ENCODE assay signal across 12 cellular contexts in the genomic region with DNA sequence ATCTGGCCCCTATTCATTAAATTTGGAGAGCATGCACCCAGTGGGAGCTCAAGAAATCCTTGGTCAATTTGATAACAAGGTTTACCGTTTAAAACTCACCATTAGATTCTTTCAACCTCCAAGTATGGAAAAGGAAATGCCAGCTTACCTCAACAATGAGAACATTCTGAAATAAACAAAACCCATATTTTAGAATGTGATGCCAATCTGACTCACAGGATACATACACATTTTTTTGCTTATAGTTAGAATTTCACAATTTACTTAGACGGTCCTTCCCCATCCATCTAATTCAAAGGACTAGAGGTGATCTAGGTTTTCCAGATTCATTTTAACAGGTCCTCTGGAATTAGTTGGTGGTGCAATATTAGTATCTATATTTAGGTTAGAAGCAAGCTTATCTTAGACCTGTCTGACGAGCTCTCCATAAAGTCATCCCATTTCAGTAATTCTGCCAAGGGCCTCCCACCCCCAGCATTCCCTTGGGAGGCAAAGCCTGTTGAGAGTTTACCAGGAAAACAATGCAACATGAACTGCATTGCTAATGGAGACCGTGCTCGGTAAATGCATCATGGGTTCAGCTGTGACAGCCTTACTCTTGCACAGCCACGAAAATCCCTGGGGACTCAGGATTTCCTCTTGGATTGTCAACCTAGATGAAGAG.
DNase-seq lines count a peak whose midpoint lies in the region; ATAC-seq and TF ChIP-seq lines count a peak whose summit lies in the region.
"Had no signal": no experiment of that assay in that cellular context is flagged by ENCODE, and none has a peak within 500 bp of the region (broad histone marks: within the 10 kb centered on the region; RNA-seq: fewer than 3 reads in every experiment).

No MANE protein-coding gene starts in this region.

- CTCF ChIA-PET in WTC11 (lab: Charles Lee): interaction anchor here (2.1 kb wide), 1 partner anchor 241 kb away, joined by 6 read pairs; no protein-coding TSS in a partner anchor

- no peaks in the 10 kb centered on the region for H3F3A ChIP-seq in MM.1S (ENCODE audit: insufficient read depth, low read length)

- H3K27ac ChIP-seq in MM.1S (ENCODE audit: low read length): no peak overlapping the region
- H3K27ac ChIP-seq: skin epidermis had no signal

- peak; percentile 59 for DNase-seq in DMS153 (lab: John Stamatoyannopoulos, UW)
- DNase-seq in MM.1S: peak; percentile 64
- peak; percentile 12 for DNase-seq in WTC11 (ENCODE audit: low spot score)
- DNase-seq in glomerular endothelial cell (ENCODE audit: extremely low read depth, low read depth, low spot score): peak; percentile 68
- no peak for DNase-seq in COR-L47 (lab: John Stamatoyannopoulos, UW)
- DNase-seq: activated T-cell treated with anti-CD3 and anti-CD28 coated beads for 4 hours; central memory CD4-positive, alpha-beta T cell had no signal

- POLR2A ChIA-PET in WTC11 (lab: Charles Lee): interaction anchor here (1.2 kb wide), 1 partner anchor 9 kb away, joined by 3 read pairs; no protein-coding TSS in a partner anchor

- H3K4me3 ChIP-seq in MM.1S (ENCODE audit: low read length): no peak overlapping the region
- H3K4me3 ChIP-seq: skin epidermis had no signal

- peaks cover 4% of the 10 kb centered on the region for H3K36me3 Mint-ChIP-seq in WTC11
- H3K36me3 Mint-ChIP-seq: memory B cell had no signal

- no peaks in the 10 kb centered on the region for H3K27me3 Mint-ChIP-seq in WTC11 (ENCODE audit: low read depth)
- H3K27me3 Mint-ChIP-seq: memory B cell had no signal

- H3K27me3 ChIP-seq in MM.1S (replicated peaks; ENCODE audit: insufficient read depth, low read length): no peaks in the 10 kb centered on the region

- peak overlapping the region; percentile 12 for H3K4me2 ChIP-seq in MM.1S (ENCODE audit: low read depth, low read length)

- no peaks in the 10 kb centered on the region for H3K9me3 ChIP-seq in MM.1S (replicated peaks; ENCODE audit: insufficient read depth, low read length)

- H3K9me2 ChIP-seq in MM.1S (replicated peaks; ENCODE audit: insufficient read depth, low read length): no peaks in the 10 kb centered on the region

- ATAC-seq in WTC11 (peak; percentile 62), HG02981 (IDR thresholded peaks at IDR 0.05; ENCODE audit: unreplicated experiment) (no peak), HG03442 (IDR thresholded peaks at IDR 0.05; ENCODE audit: unreplicated experiment) (no peak), HG02678 (IDR thresholded peaks at IDR 0.05; ENCODE audit: unreplicated experiment) (no peak)

- no peaks in the 10 kb centered on the region for H4K20me1 ChIP-seq in MM.1S (ENCODE audit: insufficient read depth, low read length)

- H3K9me3 Mint-ChIP-seq in WTC11: peaks cover 4% of the 10 kb centered on the region
- H3K9me3 Mint-ChIP-seq: memory B cell had no signal

- no peaks in the 10 kb centered on the region for H3K79me2 ChIP-seq in MM.1S (ENCODE audit: low read length)

- peak overlapping the region; percentile 24; the same call in 1 of the 2 replicates for H3K4me3 Mint-ChIP-seq in WTC11
- H3K4me3 Mint-ChIP-seq: memory B cell had no signal

- TF ChIP-seq CTCF in MM.1S (IDR thresholded peaks at IDR 0.05; ENCODE audit: low read length) (no peak), WTC11 (IDR thresholded peaks at IDR 0.05) (no peak)

- H3K27ac Mint-ChIP-seq in WTC11: peak overlapping the region; percentile 57; the same call in 1 of the 2 replicates
- H3K27ac Mint-ChIP-seq: memory B cell had no signal

- no peaks in the 10 kb centered on the region for H3K36me3 ChIP-seq in MM.1S (replicated peaks; ENCODE audit: insufficient read depth, low read length)

- H2AFZ ChIP-seq in MM.1S (ENCODE audit: low read length): no peak overlapping the region

- peaks cover 32% of the 10 kb centered on the region for H3K4me1 Mint-ChIP-seq in WTC11
- H3K4me1 Mint-ChIP-seq: memory B cell had no signal

- no peak overlapping the region for H3K9ac ChIP-seq in MM.1S (ENCODE audit: low read length)

- peaks cover 18% of the 10 kb centered on the region for H3K4me1 ChIP-seq in MM.1S (ENCODE audit: low read length)

TF ChIP-seq in WTC11, 78 proteins besides CTCF, POLR2A, EP300 and RAD21 (continues in another document):
- TF ChIP-seq, protein P1, sequence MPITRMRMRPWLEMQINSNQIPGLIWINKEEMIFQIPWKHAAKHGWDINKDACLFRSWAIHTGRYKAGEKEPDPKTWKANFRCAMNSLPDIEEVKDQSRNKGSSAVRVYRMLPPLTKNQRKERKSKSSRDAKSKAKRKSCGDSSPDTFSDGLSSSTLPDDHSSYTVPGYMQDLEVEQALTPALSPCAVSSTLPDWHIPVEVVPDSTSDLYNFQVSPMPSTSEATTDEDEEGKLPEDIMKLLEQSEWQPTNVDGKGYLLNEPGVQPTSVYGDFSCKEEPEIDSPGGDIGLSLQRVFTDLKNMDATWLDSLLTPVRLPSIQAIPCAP (CRISPR knock-in tag; IDR thresholded peaks at IDR 0.05): no peak
- TF ChIP-seq NFATC4 (CRISPR knock-in tag; IDR thresholded peaks at IDR 0.05) (no peak), KAT7 (CRISPR knock-in tag; IDR thresholded peaks at IDR 0.05; ENCODE audit: borderline replicate concordance) (no peak), TCF7 (CRISPR knock-in tag; IDR thresholded peaks at IDR 0.05; ENCODE audit: low read depth) (no peak), ZNF423 (CRISPR knock-in tag; IDR thresholded peaks at IDR 0.05) (no peak), CBFB (CRISPR knock-in tag; IDR thresholded peaks at IDR 0.05; ENCODE audit: low read depth) (no peak)
- TF ChIP-seq, protein P2, sequence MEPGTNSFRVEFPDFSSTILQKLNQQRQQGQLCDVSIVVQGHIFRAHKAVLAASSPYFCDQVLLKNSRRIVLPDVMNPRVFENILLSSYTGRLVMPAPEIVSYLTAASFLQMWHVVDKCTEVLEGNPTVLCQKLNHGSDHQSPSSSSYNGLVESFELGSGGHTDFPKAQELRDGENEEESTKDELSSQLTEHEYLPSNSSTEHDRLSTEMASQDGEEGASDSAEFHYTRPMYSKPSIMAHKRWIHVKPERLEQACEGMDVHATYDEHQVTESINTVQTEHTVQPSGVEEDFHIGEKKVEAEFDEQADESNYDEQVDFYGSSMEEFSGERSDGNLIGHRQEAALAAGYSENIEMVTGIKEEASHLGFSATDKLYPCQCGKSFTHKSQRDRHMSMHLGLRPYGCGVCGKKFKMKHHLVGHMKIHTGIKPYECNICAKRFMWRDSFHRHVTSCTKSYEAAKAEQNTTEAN (CRISPR knock-in tag; IDR thresholded peaks at IDR 0.05): no peak
- TF ChIP-seq, protein P3, sequence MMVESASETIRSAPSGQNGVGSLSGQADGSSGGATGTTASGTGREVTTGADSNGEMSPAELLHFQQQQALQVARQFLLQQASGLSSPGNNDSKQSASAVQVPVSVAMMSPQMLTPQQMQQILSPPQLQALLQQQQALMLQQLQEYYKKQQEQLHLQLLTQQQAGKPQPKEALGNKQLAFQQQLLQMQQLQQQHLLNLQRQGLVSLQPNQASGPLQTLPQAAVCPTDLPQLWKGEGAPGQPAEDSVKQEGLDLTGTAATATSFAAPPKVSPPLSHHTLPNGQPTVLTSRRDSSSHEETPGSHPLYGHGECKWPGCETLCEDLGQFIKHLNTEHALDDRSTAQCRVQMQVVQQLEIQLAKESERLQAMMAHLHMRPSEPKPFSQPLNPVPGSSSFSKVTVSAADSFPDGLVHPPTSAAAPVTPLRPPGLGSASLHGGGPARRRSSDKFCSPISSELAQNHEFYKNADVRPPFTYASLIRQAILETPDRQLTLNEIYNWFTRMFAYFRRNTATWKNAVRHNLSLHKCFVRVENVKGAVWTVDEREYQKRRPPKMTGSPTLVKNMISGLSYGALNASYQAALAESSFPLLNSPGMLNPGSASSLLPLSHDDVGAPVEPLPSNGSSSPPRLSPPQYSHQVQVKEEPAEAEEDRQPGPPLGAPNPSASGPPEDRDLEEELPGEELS (CRISPR knock-in tag; IDR thresholded peaks at IDR 0.05): no peak
- TF ChIP-seq, protein P4, sequence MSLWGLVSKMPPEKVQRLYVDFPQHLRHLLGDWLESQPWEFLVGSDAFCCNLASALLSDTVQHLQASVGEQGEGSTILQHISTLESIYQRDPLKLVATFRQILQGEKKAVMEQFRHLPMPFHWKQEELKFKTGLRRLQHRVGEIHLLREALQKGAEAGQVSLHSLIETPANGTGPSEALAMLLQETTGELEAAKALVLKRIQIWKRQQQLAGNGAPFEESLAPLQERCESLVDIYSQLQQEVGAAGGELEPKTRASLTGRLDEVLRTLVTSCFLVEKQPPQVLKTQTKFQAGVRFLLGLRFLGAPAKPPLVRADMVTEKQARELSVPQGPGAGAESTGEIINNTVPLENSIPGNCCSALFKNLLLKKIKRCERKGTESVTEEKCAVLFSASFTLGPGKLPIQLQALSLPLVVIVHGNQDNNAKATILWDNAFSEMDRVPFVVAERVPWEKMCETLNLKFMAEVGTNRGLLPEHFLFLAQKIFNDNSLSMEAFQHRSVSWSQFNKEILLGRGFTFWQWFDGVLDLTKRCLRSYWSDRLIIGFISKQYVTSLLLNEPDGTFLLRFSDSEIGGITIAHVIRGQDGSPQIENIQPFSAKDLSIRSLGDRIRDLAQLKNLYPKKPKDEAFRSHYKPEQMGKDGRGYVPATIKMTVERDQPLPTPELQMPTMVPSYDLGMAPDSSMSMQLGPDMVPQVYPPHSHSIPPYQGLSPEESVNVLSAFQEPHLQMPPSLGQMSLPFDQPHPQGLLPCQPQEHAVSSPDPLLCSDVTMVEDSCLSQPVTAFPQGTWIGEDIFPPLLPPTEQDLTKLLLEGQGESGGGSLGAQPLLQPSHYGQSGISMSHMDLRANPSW (CRISPR knock-in tag; conservative IDR thresholded peaks at IDR 0.05; ENCODE audit: low read depth): no peak
- TF ChIP-seq, protein P5, sequence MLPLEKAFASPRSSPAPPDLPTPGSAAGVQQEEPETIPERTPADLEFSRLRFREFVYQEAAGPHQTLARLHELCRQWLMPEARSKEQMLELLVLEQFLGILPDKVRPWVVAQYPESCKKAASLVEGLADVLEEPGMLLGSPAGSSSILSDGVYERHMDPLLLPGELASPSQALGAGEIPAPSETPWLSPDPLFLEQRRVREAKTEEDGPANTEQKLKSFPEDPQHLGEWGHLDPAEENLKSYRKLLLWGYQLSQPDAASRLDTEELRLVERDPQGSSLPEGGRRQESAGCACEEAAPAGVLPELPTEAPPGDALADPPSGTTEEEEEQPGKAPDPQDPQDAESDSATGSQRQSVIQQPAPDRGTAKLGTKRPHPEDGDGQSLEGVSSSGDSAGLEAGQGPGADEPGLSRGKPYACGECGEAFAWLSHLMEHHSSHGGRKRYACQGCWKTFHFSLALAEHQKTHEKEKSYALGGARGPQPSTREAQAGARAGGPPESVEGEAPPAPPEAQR (CRISPR knock-in tag; IDR thresholded peaks at IDR 0.05): no peak
- TF ChIP-seq, protein P6, sequence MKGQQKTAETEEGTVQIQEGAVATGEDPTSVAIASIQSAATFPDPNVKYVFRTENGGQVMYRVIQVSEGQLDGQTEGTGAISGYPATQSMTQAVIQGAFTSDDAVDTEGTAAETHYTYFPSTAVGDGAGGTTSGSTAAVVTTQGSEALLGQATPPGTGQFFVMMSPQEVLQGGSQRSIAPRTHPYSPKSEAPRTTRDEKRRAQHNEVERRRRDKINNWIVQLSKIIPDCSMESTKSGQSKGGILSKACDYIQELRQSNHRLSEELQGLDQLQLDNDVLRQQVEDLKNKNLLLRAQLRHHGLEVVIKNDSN (CRISPR knock-in tag; IDR thresholded peaks at IDR 0.05): no peak
